ENCODE assay signal across 23 cellular contexts in the genomic region with DNA sequence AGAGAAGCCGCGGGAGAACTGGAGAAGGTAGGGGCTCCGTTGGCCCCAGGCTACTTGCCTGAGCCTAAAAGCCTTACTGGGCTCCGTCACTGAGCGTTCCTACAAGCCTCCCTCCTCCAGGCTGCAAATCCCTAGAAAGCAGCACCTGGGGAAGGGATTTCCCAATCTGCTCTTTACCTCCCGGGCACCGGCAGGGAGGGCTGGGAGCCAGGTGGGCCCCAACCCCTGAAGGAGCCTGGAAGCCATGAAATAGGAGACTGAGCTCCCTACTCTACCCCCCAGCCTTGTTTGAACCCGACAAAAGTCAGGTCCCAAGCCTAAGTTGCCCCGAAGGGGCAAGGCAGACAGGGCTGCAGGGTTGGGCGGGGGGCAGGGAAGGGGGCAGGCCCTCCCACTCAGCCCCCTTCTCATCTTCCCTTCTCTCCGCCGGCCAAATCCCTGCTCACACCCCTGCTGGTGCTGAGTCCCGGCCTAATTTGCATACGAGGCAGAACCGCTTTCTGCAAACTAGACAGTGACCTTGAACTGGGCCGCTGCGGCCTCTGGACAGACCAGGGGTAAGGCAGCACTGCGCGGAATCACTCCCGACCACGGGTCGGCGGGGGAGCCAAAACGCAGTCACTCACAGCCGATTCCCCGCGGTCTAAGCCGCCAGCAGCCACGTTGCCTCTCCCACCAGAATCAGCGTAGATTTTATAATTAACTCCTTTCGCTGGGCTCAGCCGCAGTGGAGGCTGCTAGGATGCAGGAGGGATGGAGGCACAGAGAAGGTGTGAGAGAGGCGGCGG. TPM values are rescaled to one million over a fixed set of nuclear protein-coding genes. Genes with fewer than 3 reads are reported as not detected.
A peak's percentile ranks its signal among the peaks of the same experiment; 100 is the strongest.
DNase-seq lines count a peak whose midpoint lies in the region; ATAC-seq, FAIRE-seq and TF ChIP-seq lines count a peak whose summit lies in the region.
"Had no signal": no experiment of that assay in that cellular context is flagged by ENCODE, and none has a peak within 500 bp of the region (broad histone marks: within the 10 kb centered on the region; RNA-seq: fewer than 3 reads in every experiment).

No MANE protein-coding gene starts in this region.

- H3K27ac Mint-ChIP-seq in natural killer cell (peak overlapping the region in 1 of 2 donors; percentile 75), activated B cell treated with CpG ODN at 0.5 μM for 24 hours (peak overlapping the region; percentile 53)
- H3K27ac Mint-ChIP-seq in natural killer cell treated with Interleukin-12 subunit alpha and Interleukin-12 subunit beta and Interleukin-15 and Interleukin-18, amount 100 ng/mL, for 72 hours: no peak overlapping the region
- H3K27ac Mint-ChIP-seq: stimulated activated memory B cell treated with anti-CD40 and anti-IgM and Interleukin-4, amounts not matched to agents 10 μg/mL and 1 μg/mL and 100 μg/mL, for 72 hours had no signal

- H3K4me3 Mint-ChIP-seq in natural killer cell (peak overlapping the region; percentile 17), activated B cell treated with CpG ODN at 0.5 μM for 24 hours (no peak overlapping the region)
- H3K4me3 Mint-ChIP-seq in natural killer cell treated with Interleukin-12 subunit alpha and Interleukin-12 subunit beta and Interleukin-15 and Interleukin-18, amount 100 ng/mL, for 72 hours: no peak overlapping the region
- H3K4me3 Mint-ChIP-seq: stimulated activated memory B cell treated with anti-CD40 and anti-IgM and Interleukin-4, amounts not matched to agents 10 μg/mL and 1 μg/mL and 100 μg/mL, for 72 hours had no signal

- H3K27ac ChIP-seq in kidney (ENCODE audit: low read depth in 2 of 2, low read length in 2 of 2) (no peak overlapping the region), foreskin keratinocyte (no peak overlapping the region)
- H3K27ac ChIP-seq: ascending aorta, ovary, right lobe of liver, tibial artery had no signal

- H3K9me3 ChIP-seq in kidney (ENCODE audit: control insufficient read depth in 1 of 2, low read length in 2 of 2): no peaks in the 10 kb centered on the region
- H3K9me3 ChIP-seq: ascending aorta, ovary, right lobe of liver, tibial artery had no signal

- H3K4me1 ChIP-seq in kidney (ENCODE audit: control insufficient read depth in 1 of 2, insufficient read depth in 1 of 2, low read depth in 1 of 2, low read length in 2 of 2): no peaks in the 10 kb centered on the region
- peaks cover 4% of the 10 kb centered on the region for H3K4me1 ChIP-seq in foreskin keratinocyte

- TF ChIP-seq CTCF in natural killer cell (IDR thresholded peaks at IDR 0.05): no peak
- no peak for TF ChIP-seq CTCF in activated B cell treated with CpG ODN at 0.5 μM for 24 hours (IDR thresholded peaks at IDR 0.05)
- TF ChIP-seq CTCF in kidney (IDR thresholded peaks at IDR 0.05; ENCODE audit: borderline replicate concordance, extremely low read depth, insufficient read depth): no peak
- no peak for TF ChIP-seq CTCF in foreskin keratinocyte (conservative IDR thresholded peaks at IDR 0.05)

- H3K4me1 Mint-ChIP-seq in natural killer cell: peaks cover 4 to 5% of the 10 kb centered on the region in 2 donors
- peaks cover 10 to 16% of the 10 kb centered on the region in 2 donors for H3K4me1 Mint-ChIP-seq in natural killer cell treated with Interleukin-12 subunit alpha and Interleukin-12 subunit beta and Interleukin-15 and Interleukin-18, amount 100 ng/mL, for 72 hours (ENCODE audit: low read depth in 2 of 2)
- peaks cover 4% of the 10 kb centered on the region for H3K4me1 Mint-ChIP-seq in activated B cell treated with CpG ODN at 0.5 μM for 24 hours

- H3K36me3 Mint-ChIP-seq in natural killer cell (no peaks in the 10 kb centered on the region), activated B cell treated with CpG ODN at 0.5 μM for 24 hours (ENCODE audit: low read depth) (no peaks in the 10 kb centered on the region)
- peaks cover 5% of the 10 kb centered on the region for H3K36me3 Mint-ChIP-seq in natural killer cell treated with Interleukin-12 subunit alpha and Interleukin-12 subunit beta and Interleukin-15 and Interleukin-18, amount 100 ng/mL, for 72 hours
- H3K36me3 Mint-ChIP-seq: stimulated activated memory B cell treated with anti-CD40 and anti-IgM and Interleukin-4, amounts not matched to agents 10 μg/mL and 1 μg/mL and 100 μg/mL, for 72 hours; T-cell had no signal

- CTCF ChIA-PET in activated B cell treated with CpG ODN at 0.5 μM for 24 hours (lab: Charles Lee): no interaction called here

- FAIRE-seq in kidney (lab: Jason Lieb, UNC): no peak

- no peak for ATAC-seq in natural killer cell
- ATAC-seq in natural killer cell treated with Interleukin-12 subunit alpha and Interleukin-12 subunit beta and Interleukin-15 and Interleukin-18, amount 100 ng/mL, for 72 hours: no peak
- no peak for ATAC-seq in activated B cell treated with CpG ODN at 0.5 μM for 24 hours (ENCODE audit: low read depth)
- ATAC-seq in foreskin keratinocyte: no peak
- no peak for ATAC-seq in GM19395 (IDR thresholded peaks at IDR 0.05; ENCODE audit: unreplicated experiment)
- ATAC-seq: left ventricle myocardium superior; stimulated activated memory B cell treated with anti-CD40 and anti-IgM and Interleukin-4, amounts not matched to agents 10 μg/mL and 1 μg/mL and 100 μg/mL, for 72 hours; T-cell had no signal

- POLR2A ChIA-PET in activated B cell treated with CpG ODN at 0.5 μM for 24 hours (lab: Charles Lee): interaction anchor here (1.2 kb wide), 1 partner anchor 33 kb away, joined by 6 read pairs; the partner anchor contains the start of gene HOXC10

- H3K27me3 ChIP-seq in foreskin keratinocyte: peaks cover 44% of the 10 kb centered on the region

- peaks cover 67 to 78% of the 10 kb centered on the region in 2 donors for H3K27me3 Mint-ChIP-seq in natural killer cell (ENCODE audit: low read depth in 2 of 2)
- peaks cover 56 to 62% of the 10 kb centered on the region in 2 donors for H3K27me3 Mint-ChIP-seq in natural killer cell treated with Interleukin-12 subunit alpha and Interleukin-12 subunit beta and Interleukin-15 and Interleukin-18, amount 100 ng/mL, for 72 hours
- H3K27me3 Mint-ChIP-seq in activated B cell treated with CpG ODN at 0.5 μM for 24 hours: peaks cover 67% of the 10 kb centered on the region

- no peaks in the 10 kb centered on the region for H3K36me3 ChIP-seq in kidney (ENCODE audit: control insufficient read depth in 1 of 2, insufficient read depth in 2 of 2, low read length in 2 of 2)
- H3K36me3 ChIP-seq: ascending aorta, ovary, right lobe of liver, tibial artery had no signal

- intact Hi-C loops in natural killer cell (cut with micrococcal nuclease): no loop called here
- intact Hi-C loops in activated B cell treated with CpG ODN at 0.5 μM for 24 hours (cut with micrococcal nuclease): loop anchor here (5.0 kb wide), 2 partner anchors 46 to 101 kb away; partner anchors contain the start of gene HOXC4
- intact Hi-C loops in kidney (cut with DNase I): no loop called here

- H3K4me3 ChIP-seq in kidney (ENCODE audit: low read length in 2 of 2): no peak overlapping the region
- H3K4me3 ChIP-seq: ascending aorta, ovary, right lobe of liver, tibial artery had no signal

- H3K9me3 Mint-ChIP-seq in natural killer cell (no peaks in the 10 kb centered on the region), activated B cell treated with CpG ODN at 0.5 μM for 24 hours (no peaks in the 10 kb centered on the region)
- H3K9me3 Mint-ChIP-seq in natural killer cell treated with Interleukin-12 subunit alpha and Interleukin-12 subunit beta and Interleukin-15 and Interleukin-18, amount 100 ng/mL, for 72 hours: no peaks in the 10 kb centered on the region
- H3K9me3 Mint-ChIP-seq: T-cell had no signal

- H3K9ac ChIP-seq in kidney (ENCODE audit: low read length in 2 of 2): no peak overlapping the region

- no peak for DNase-seq in natural killer cell
- no peak for DNase-seq in natural killer cell treated with Interleukin-12 subunit alpha and Interleukin-12 subunit beta and Interleukin-15 and Interleukin-18, amount 100 ng/mL, for 72 hours (ENCODE audit: low spot score)
- no peak for DNase-seq in activated B cell treated with CpG ODN at 0.5 μM for 24 hours
- DNase-seq in kidney: peak; percentile 64
- no peak for DNase-seq in foreskin keratinocyte
- no peak for DNase-seq in cerebellar cortex (ENCODE audit: low spot score)
- DNase-seq: activated effector memory CD4-positive, alpha-beta T cell treated with Interleukin-2 at 50 U/mL for 16 hours; effector memory CD4-positive, alpha-beta T cell; GOT3; left ventricle myocardium superior; NCI-H1436 treated with DMSO at 0.1 percent for 48 hours; NCI-H2171; NCI-H526 treated with DMSO at 0.1 percent for 48 hours; right lobe of liver; SHP77 treated with DMSO at 0.1 percent for 48 hours; T-cell had no signal

RNA-seq across cellular contexts. Expression of gene HOXC12, which starts 3.7 kb away (rescaled TPM):
- total RNA-seq in natural killer cell (not detected), activated B cell treated with CpG ODN at 0.5 μM for 24 hours (not detected in 2 replicates), kidney (not detected), foreskin keratinocyte (2.3 and 4.4 TPM in 2 replicates)
- total RNA-seq in natural killer cell treated with Interleukin-12 subunit alpha and Interleukin-12 subunit beta and Interleukin-15 and Interleukin-18, amount 100 ng/mL, for 72 hours: not detected
- polyA plus RNA-seq in kidney (ENCODE audit: insufficient read depth, low read depth, low replicate concordance) (not detected), foreskin keratinocyte (2.4 and 4.8 TPM in 2 replicates)
- total RNA-seq: ascending aorta, chondrocyte, left ventricle myocardium superior, MCF 10A, ovary, right lobe of liver, T-cell had no signal
- polyA plus RNA-seq: ovary had no signal

RNA-seq across cellular contexts. Expression of gene HOXC13, which starts 12.4 kb away (rescaled TPM):
- total RNA-seq in natural killer cell (not detected), activated B cell treated with CpG ODN at 0.5 μM for 24 hours (not detected in 2 replicates), kidney (not detected), foreskin keratinocyte (4.9 and 5.0 TPM in 2 replicates)
- not detected for total RNA-seq in natural killer cell treated with Interleukin-12 subunit alpha and Interleukin-12 subunit beta and Interleukin-15 and Interleukin-18, amount 100 ng/mL, for 72 hours
- polyA plus RNA-seq in kidney (ENCODE audit: insufficient read depth, low read depth, low replicate concordance) (not detected), foreskin keratinocyte (5.7 and 7.1 TPM in 2 replicates)
- total RNA-seq: ascending aorta, chondrocyte, left ventricle myocardium superior, ovary, right lobe of liver had no signal
- polyA plus RNA-seq: ovary had no signal

RNA-seq across cellular contexts. Expression of gene HOXC11, which starts 21.9 kb away (rescaled TPM):
- total RNA-seq in natural killer cell (not detected), activated B cell treated with CpG ODN at 0.5 μM for 24 hours (not detected in 2 replicates), kidney (1.4 TPM), foreskin keratinocyte (4.9 and 6.3 TPM in 2 replicates)
- not detected for total RNA-seq in natural killer cell treated with Interleukin-12 subunit alpha and Interleukin-12 subunit beta and Interleukin-15 and Interleukin-18, amount 100 ng/mL, for 72 hours
- polyA plus RNA-seq in kidney (ENCODE audit: insufficient read depth, low read depth, low replicate concordance) (0.75 TPM), foreskin keratinocyte (5.5 and 6.4 TPM in 2 replicates)
- total RNA-seq: chondrocyte, left ventricle myocardium superior, right lobe of liver, T-cell had no signal

RNA-seq across cellular contexts. Expression of gene HOTAIR, which starts 23.8 kb away (rescaled TPM):
- total RNA-seq in natural killer cell (not detected), activated B cell treated with CpG ODN at 0.5 μM for 24 hours (not detected in 2 replicates), kidney (0.76 TPM), foreskin keratinocyte (6.9 and 11.3 TPM in 2 replicates)
- not detected for total RNA-seq in natural killer cell treated with Interleukin-12 subunit alpha and Interleukin-12 subunit beta and Interleukin-15 and Interleukin-18, amount 100 ng/mL, for 72 hours
- polyA plus RNA-seq in kidney (ENCODE audit: insufficient read depth, low read depth, low replicate concordance) (0.52 TPM), foreskin keratinocyte (4.8 and 7.8 TPM in 2 replicates)
- total RNA-seq: ascending aorta, chondrocyte, left ventricle myocardium superior, right lobe of liver, T-cell had no signal

RNA-seq across cellular contexts. Expression of gene HOXC10, which starts 34.0 kb away (rescaled TPM):
- total RNA-seq in natural killer cell (not detected), activated B cell treated with CpG ODN at 0.5 μM for 24 hours (not detected in 2 replicates), kidney (50.7 TPM), foreskin keratinocyte (19.6 and 23.0 TPM in 2 replicates)
- not detected for total RNA-seq in natural killer cell treated with Interleukin-12 subunit alpha and Interleukin-12 subunit beta and Interleukin-15 and Interleukin-18, amount 100 ng/mL, for 72 hours
- polyA plus RNA-seq in kidney (ENCODE audit: insufficient read depth, low read depth, low replicate concordance) (49.7 TPM), foreskin keratinocyte (31.8 and 32.0 TPM in 2 replicates)
- total RNA-seq: ascending aorta, chondrocyte, left ventricle myocardium superior, MCF 10A, right lobe of liver had no signal
